1 cellular context compared by ENCODE assay signal in the genomic region with DNA sequence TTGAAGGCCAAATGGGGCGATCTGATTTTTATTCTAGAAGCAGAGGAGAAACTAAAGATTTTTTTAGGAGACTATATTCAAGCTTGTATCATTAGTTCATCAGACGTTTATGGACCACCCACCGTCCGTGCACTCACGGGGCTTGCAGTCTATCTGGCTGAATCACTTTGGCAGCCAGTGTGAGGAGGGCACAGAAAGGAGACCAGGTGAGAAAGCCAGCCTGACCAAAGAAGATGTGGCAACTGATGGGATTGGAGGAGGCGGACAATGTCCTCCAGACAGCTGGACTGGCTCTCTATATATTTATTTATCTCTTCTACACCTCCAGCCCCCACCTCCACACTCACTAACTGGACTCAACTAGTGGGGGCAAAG.
A peak's percentile ranks its signal among the peaks of the same experiment; 100 is the strongest.
TF ChIP-seq lines count a peak whose summit lies in the region.

No MANE protein-coding gene starts in this region.

TF ChIP-seq in HepG2, 621 proteins besides CTCF, POLR2A, EP300 and RAD21:
- no peak for TF ChIP-seq RXRA (CRISPR knock-in tag; IDR thresholded peaks at IDR 0.05)
- TF ChIP-seq NCOR1 (IDR thresholded peaks at IDR 0.05; ENCODE audit: borderline replicate concordance, low read length) = 0 out of 2 replicates have a peak, but pooled peaks have one; percentile 12
- TF ChIP-seq, protein P1, sequence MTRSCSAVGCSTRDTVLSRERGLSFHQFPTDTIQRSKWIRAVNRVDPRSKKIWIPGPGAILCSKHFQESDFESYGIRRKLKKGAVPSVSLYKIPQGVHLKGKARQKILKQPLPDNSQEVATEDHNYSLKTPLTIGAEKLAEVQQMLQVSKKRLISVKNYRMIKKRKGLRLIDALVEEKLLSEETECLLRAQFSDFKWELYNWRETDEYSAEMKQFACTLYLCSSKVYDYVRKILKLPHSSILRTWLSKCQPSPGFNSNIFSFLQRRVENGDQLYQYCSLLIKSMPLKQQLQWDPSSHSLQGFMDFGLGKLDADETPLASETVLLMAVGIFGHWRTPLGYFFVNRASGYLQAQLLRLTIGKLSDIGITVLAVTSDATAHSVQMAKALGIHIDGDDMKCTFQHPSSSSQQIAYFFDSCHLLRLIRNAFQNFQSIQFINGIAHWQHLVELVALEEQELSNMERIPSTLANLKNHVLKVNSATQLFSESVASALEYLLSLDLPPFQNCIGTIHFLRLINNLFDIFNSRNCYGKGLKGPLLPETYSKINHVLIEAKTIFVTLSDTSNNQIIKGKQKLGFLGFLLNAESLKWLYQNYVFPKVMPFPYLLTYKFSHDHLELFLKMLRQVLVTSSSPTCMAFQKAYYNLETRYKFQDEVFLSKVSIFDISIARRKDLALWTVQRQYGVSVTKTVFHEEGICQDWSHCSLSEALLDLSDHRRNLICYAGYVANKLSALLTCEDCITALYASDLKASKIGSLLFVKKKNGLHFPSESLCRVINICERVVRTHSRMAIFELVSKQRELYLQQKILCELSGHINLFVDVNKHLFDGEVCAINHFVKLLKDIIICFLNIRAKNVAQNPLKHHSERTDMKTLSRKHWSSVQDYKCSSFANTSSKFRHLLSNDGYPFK (CRISPR knock-in tag; IDR thresholded peaks at IDR 0.05; ENCODE audit: borderline replicate concordance) = 0 out of 2 replicates have a peak, but pooled peaks have one; percentile 7
- TF ChIP-seq, protein P2, sequence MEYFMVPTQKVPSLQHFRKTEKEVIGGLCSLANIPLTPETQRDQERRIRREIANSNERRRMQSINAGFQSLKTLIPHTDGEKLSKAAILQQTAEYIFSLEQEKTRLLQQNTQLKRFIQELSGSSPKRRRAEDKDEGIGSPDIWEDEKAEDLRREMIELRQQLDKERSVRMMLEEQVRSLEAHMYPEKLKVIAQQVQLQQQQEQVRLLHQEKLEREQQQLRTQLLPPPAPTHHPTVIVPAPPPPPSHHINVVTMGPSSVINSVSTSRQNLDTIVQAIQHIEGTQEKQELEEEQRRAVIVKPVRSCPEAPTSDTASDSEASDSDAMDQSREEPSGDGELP (IDR thresholded peaks at IDR 0.05; ENCODE audit: borderline replicate concordance, low read depth) = peak; percentile 23; the same call in 1 of the 2 replicates
TF ChIP-seq in HepG2: peak in this region for 3.
